ENCODE assay signal across 34 cellular contexts in the genomic region with DNA sequence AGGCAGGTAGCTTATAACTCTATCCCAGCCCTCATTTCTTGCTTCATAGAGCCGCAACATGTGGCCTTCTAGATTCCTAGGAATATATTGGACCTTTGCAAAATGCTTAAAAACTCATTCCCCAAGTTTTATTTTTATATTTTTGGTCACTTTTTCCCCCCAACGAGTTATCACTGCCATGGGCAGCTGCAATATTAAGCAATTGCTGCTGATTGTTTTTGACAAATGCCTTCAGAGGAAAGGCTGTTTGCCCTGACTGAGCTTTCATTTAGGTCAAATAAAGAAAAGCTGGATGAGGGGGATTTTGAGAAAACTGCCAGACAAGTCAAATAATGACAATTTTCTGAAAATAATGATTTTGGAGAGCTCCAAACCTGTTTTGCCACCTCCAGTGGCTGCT.
"Had no signal": no experiment of that assay in that cellular context is flagged by ENCODE, and none has a peak within 500 bp of the region (broad histone marks: within the 10 kb centered on the region; RNA-seq: fewer than 3 reads in every experiment).

No MANE protein-coding gene starts in this region.

- DNase-seq: Karpas-422, Kasumi-1, MG63, MM.1S, MV-4-11, NCI-H1048, NCI-H1092, NCI-H1092 treated with DMSO at 0.1 percent for 48 hours, NCI-H1105, NCI-H1105 treated with DMSO at 0.1 percent for 48 hours, NCI-H1417, NCI-H1417 treated with DMSO at 0.1 percent for 48 hours, NCI-H1436, NCI-H1436 treated with DMSO at 0.1 percent for 48 hours, NCI-H146, NCI-H1694, NCI-H1694 treated with DMSO at 0.1 percent for 48 hours, NCI-H187, NCI-H187 treated with DMSO at 0.1 percent for 48 hours, NCI-H1930, NCI-H2029, NCI-H2029 treated with DMSO at 0.1 percent for 48 hours, NCI-H2081, NCI-H2081 treated with DMSO at 0.1 percent for 48 hours, NCI-H2107, NCI-H2171, NCI-H2171 treated with DMSO at 0.1 percent for 48 hours, NCI-H2227 treated with DMSO at 0.1 percent for 48 hours, NCI-H226, NCI-H345, NCI-H446 treated with DMSO at 0.1 percent for 48 hours, NCI-H510A, NCI-H510A treated with DMSO at 0.1 percent for 48 hours, NCI-H524 had no signal

- H3K36me3 ChIP-seq: MG63 had no signal

- H3K4me3 ChIP-seq: MG63 had no signal

- H3K9me3 ChIP-seq: MG63 had no signal

- H3K27me3 ChIP-seq: MG63 had no signal
